In genomic region chr15:95843241-95843851, GRCh38 we compare ENCODE assay signal across 12 cellular contexts.
DNase-seq lines count a peak whose midpoint lies in the region; ATAC-seq and TF ChIP-seq lines count a peak whose summit lies in the region.
"Had no signal": no experiment of that assay in that cellular context is flagged by ENCODE, and none has a peak within 500 bp of the region (broad histone marks: within the 10 kb centered on the region; RNA-seq: fewer than 3 reads in every experiment).

No MANE protein-coding gene starts in this region.

- peaks cover 65 to 91% (median 83%) of the 10 kb centered on the region in 11 experiments for H3K27me3 ChIP-seq in BLaER1 treated with 17β-estradiol and CSF1 and Interleukin-3, amounts not matched to agents 10 nM and 100 nM
- H3K27me3 ChIP-seq in Loucy (ENCODE audit: insufficient read depth, low read length, poor library complexity, severe bottlenecking) (no peaks in the 10 kb centered on the region), ovary (no peaks in the 10 kb centered on the region)
- no peaks in the 10 kb centered on the region for H3K27me3 ChIP-seq in CD8-positive, alpha-beta memory T cell (ENCODE audit: insufficient read depth, low read length, poor library complexity, severe bottlenecking)
- H3K27me3 ChIP-seq: left lung, right lobe of liver had no signal

- intact Hi-C loops in ovary (cut with DNase I): loop anchor here in 1 of 4 donors (10.0 kb wide), 1 partner anchor 481 kb away; no protein-coding TSS in a partner anchor

- H3K4me3 ChIP-seq in BLaER1 treated with 17β-estradiol and CSF1 and Interleukin-3, amounts not matched to agents 10 nM and 100 nM: no peak overlapping the region
- H3K4me3 ChIP-seq in Loucy (ENCODE audit: low read length, poor library complexity, severe bottlenecking): no peak overlapping the region
- H3K4me3 ChIP-seq in fibroblast of mammary gland (ENCODE audit: control insufficient read depth, low read depth, low read length): no peak overlapping the region
- H3K4me3 ChIP-seq in ovary: no peak overlapping the region
- no peak overlapping the region for H3K4me3 ChIP-seq in CD8-positive, alpha-beta memory T cell (ENCODE audit: low read length)
- H3K4me3 ChIP-seq: left lung, right lobe of liver had no signal

- POLR2A ChIA-PET in CD8-positive, alpha-beta memory T cell (lab: Charles Lee): no interaction called here

- no peak overlapping the region for H3K9ac ChIP-seq in BLaER1 treated with 17β-estradiol and CSF1 and Interleukin-3, amounts not matched to agents 10 nM and 100 nM
- H3K9ac ChIP-seq in Loucy (ENCODE audit: low read depth, low read length, poor library complexity, severe bottlenecking): peak overlapping the region; percentile 8

- H3K79me2 ChIP-seq in Loucy (ENCODE audit: insufficient read depth, low read length): no peaks in the 10 kb centered on the region

- peak overlapping the region; percentile 52; the same call in 1 of the 2 replicates for H2AFZ ChIP-seq in Loucy (ENCODE audit: low read length)

- ATAC-seq in T-helper 17 cell: no peak
- ATAC-seq: left lung, right lobe of liver had no signal

- no peak for TF ChIP-seq POLR2A in ovary (IDR thresholded peaks at IDR 0.05)

- peak overlapping the region in 10 of 11 experiments; percentile 9 to 65 (median 50); a peak in 17 of 22 replicates for H3K4me2 ChIP-seq in BLaER1 treated with 17β-estradiol and CSF1 and Interleukin-3, amounts not matched to agents 10 nM and 100 nM
- peak overlapping the region; percentile 52 for H3K4me2 ChIP-seq in Loucy (ENCODE audit: low read depth, low read length, poor library complexity, severe bottlenecking)

- no peaks in the 10 kb centered on the region for H3K9me3 ChIP-seq in BLaER1 treated with 17β-estradiol and CSF1 and Interleukin-3, amounts not matched to agents 10 nM and 100 nM (replicated peaks in 1 of 11)
- H3K9me3 ChIP-seq in Loucy (ENCODE audit: insufficient read depth, low read depth, low read length) (no peaks in the 10 kb centered on the region), ovary (no peaks in the 10 kb centered on the region), T-helper 17 cell (ENCODE audit: control insufficient read depth, low read length, poor library complexity, severe bottlenecking) (no peaks in the 10 kb centered on the region)
- no peaks in the 10 kb centered on the region for H3K9me3 ChIP-seq in CD8-positive, alpha-beta memory T cell (ENCODE audit: low read length)
- H3K9me3 ChIP-seq: left lung, right lobe of liver had no signal

- H3K27me3 Mint-ChIP-seq in CD8-positive, alpha-beta memory T cell: no peaks in the 10 kb centered on the region
- H3K27me3 Mint-ChIP-seq in T-helper 17 cell: no peaks in the 10 kb centered on the region

- H3K9me2 ChIP-seq in Loucy (replicated peaks; ENCODE audit: low read depth, low read length): no peaks in the 10 kb centered on the region

- peak; percentile 89 for DNase-seq in fibroblast of mammary gland (ENCODE audit: low read depth)
- DNase-seq in ovary: no peak
- no peak for DNase-seq in CD8-positive, alpha-beta memory T cell
- no peak for DNase-seq in T-helper 17 cell
- no peak for DNase-seq in COR-L47 (lab: John Stamatoyannopoulos, UW)
- DNase-seq in GDM1 (lab: John Stamatoyannopoulos, UW): no peak
- DNase-seq: activated naive CD4-positive, alpha-beta T cell treated with anti-CD3 and anti-CD28 coated beads, Interleukin-2, amount 50 U/mL, for 16 hours; left lung; NCI-H2171; right lobe of liver had no signal

- peaks cover 0 to 15% (median 0%) of the 10 kb centered on the region in 11 experiments; a peak in 3 of 22 replicates for H4K20me1 ChIP-seq in BLaER1 treated with 17β-estradiol and CSF1 and Interleukin-3, amounts not matched to agents 10 nM and 100 nM
- H4K20me1 ChIP-seq in Loucy (ENCODE audit: insufficient read depth, low read length, poor library complexity, severe bottlenecking): no peaks in the 10 kb centered on the region

- H3K36me3 Mint-ChIP-seq in CD8-positive, alpha-beta memory T cell: peaks cover 0 to 6% (median 2%) of the 10 kb centered on the region in 3 donors
- H3K36me3 Mint-ChIP-seq in T-helper 17 cell (ENCODE audit: low read depth): no peaks in the 10 kb centered on the region

- no peak for TF ChIP-seq EP300 in ovary (IDR thresholded peaks at IDR 0.05)

- 52 to 65% (median 58%) methylated on average over 4 of the region's 4 CpGs for WGBS in ovary, 3 donors

- peaks cover 28 to 43% (median 41%) of the 10 kb centered on the region in 3 donors for H3K4me1 Mint-ChIP-seq in CD8-positive, alpha-beta memory T cell
- no peaks in the 10 kb centered on the region for H3K4me1 Mint-ChIP-seq in T-helper 17 cell

- H3K9me3 Mint-ChIP-seq in CD8-positive, alpha-beta memory T cell: peaks cover 0 to 2% (median 0%) of the 10 kb centered on the region in 5 donors

- H3F3A ChIP-seq in Loucy (ENCODE audit: low read depth): no peaks in the 10 kb centered on the region

- no peak overlapping the region for H3K27ac Mint-ChIP-seq in CD8-positive, alpha-beta memory T cell
- H3K27ac Mint-ChIP-seq in T-helper 17 cell: no peak overlapping the region

- no peak overlapping the region for H3K27ac ChIP-seq in BLaER1 treated with 17β-estradiol and CSF1 and Interleukin-3, amounts not matched to agents 10 nM and 100 nM
- H3K27ac ChIP-seq in ovary: peak overlapping the region; percentile 25 to 40
- no peak overlapping the region for H3K27ac ChIP-seq in CD8-positive, alpha-beta memory T cell (ENCODE audit: low read depth, low read length)
- H3K27ac ChIP-seq: left lung, right lobe of liver had no signal

- CTCF ChIA-PET in CD8-positive, alpha-beta memory T cell (lab: Charles Lee): no interaction called here

- H3K36me3 ChIP-seq in BLaER1 treated with 17β-estradiol and CSF1 and Interleukin-3, amounts not matched to agents 10 nM and 100 nM: no peaks in the 10 kb centered on the region
- H3K36me3 ChIP-seq in Loucy (ENCODE audit: insufficient read depth, low read length): no peaks in the 10 kb centered on the region
- no peaks in the 10 kb centered on the region for H3K36me3 ChIP-seq in ovary
- no peaks in the 10 kb centered on the region for H3K36me3 ChIP-seq in CD8-positive, alpha-beta memory T cell (ENCODE audit: insufficient read depth, low read length)
- H3K36me3 ChIP-seq: left lung, right lobe of liver had no signal

- TF ChIP-seq CTCF in Loucy (conservative IDR thresholded peaks at IDR 0.05; ENCODE audit: low read length): no peak
- no peak for TF ChIP-seq CTCF in fibroblast of mammary gland (conservative IDR thresholded peaks at IDR 0.05; ENCODE audit: control insufficient read depth, insufficient read depth, low read depth, low read length)
- TF ChIP-seq CTCF in ovary (IDR thresholded peaks at IDR 0.05): no peak

- H3K4me1 ChIP-seq in BLaER1 treated with 17β-estradiol and CSF1 and Interleukin-3, amounts not matched to agents 10 nM and 100 nM: peaks cover 0 to 17% (median 15%) of the 10 kb centered on the region in 10 experiments; a peak in 16 of 20 replicates
- H3K4me1 ChIP-seq in Loucy (ENCODE audit: insufficient read depth, low read length, poor library complexity, severe bottlenecking) (peaks cover 27% of the 10 kb centered on the region), ovary (ENCODE audit: insufficient read depth) (peaks cover 16% of the 10 kb centered on the region)
- H3K4me1 ChIP-seq in CD8-positive, alpha-beta memory T cell (ENCODE audit: insufficient read depth, low read length): peaks cover 30% of the 10 kb centered on the region
- H3K4me1 ChIP-seq: left lung, right lobe of liver had no signal

- H3K4me3 Mint-ChIP-seq in CD8-positive, alpha-beta memory T cell: no peak overlapping the region
- H3K4me3 Mint-ChIP-seq in T-helper 17 cell: no peak overlapping the region

Comparison
In these comparisons a context has a peak if more than half of its experiments do, and no peak if none do; other contexts are left out.
1. H3K27ac ChIP-seq: peak in ovary (2 of 2); none in BLaER1 treated with 17β-estradiol and CSF1 and Interleukin-3, amounts not matched to agents 10 nM and 100 nM (0 of 11) and CD8-positive, alpha-beta memory T cell (single experiment).